In genomic region chr9:136720887-136721338, GRCh38 we compare ENCODE assay signal across 11 cellular contexts. TPM values are rescaled to one million over a fixed set of nuclear protein-coding genes. Genes with fewer than 3 reads are reported as not detected.
DNase-seq lines count a peak whose midpoint lies in the region; ATAC-seq and TF ChIP-seq lines count a peak whose summit lies in the region.
"Had no signal": no experiment of that assay in that cellular context is flagged by ENCODE, and none has a peak within 500 bp of the region (broad histone marks: within the 10 kb centered on the region; RNA-seq: fewer than 3 reads in every experiment).

No MANE protein-coding gene starts in this region.

- peaks cover 24 to 38% of the 10 kb centered on the region in 2 donors for H3K36me3 Mint-ChIP-seq in CD14-positive monocyte
- H3K36me3 Mint-ChIP-seq in activated T-helper 17 cell treated with anti-CD3 and anti-CD28 coated beads, Interleukin-2, amount 50 U/mL, for 72 hours (ENCODE audit: low read depth) = peaks cover 36% of the 10 kb centered on the region

- H3K4me1 Mint-ChIP-seq in CD14-positive monocyte = peaks cover 22% of the 10 kb centered on the region
- H3K4me1 Mint-ChIP-seq in activated T-helper 17 cell treated with anti-CD3 and anti-CD28 coated beads, Interleukin-2, amount 50 U/mL, for 72 hours = peaks cover 11% of the 10 kb centered on the region

- H3K4me1 ChIP-seq in lung (ENCODE audit: control insufficient read depth in 2 of 2, insufficient read depth in 2 of 2, low read length in 2 of 2) = peaks cover 0 to 23% of the 10 kb centered on the region in 2 donors

- peaks cover 5 to 29% (median 14%) of the 10 kb centered on the region in 3 donors for H3K27me3 Mint-ChIP-seq in CD14-positive monocyte (ENCODE audit: low read depth in 3 of 3)
- peaks cover 1% of the 10 kb centered on the region for H3K27me3 Mint-ChIP-seq in activated T-helper 17 cell treated with anti-CD3 and anti-CD28 coated beads, Interleukin-2, amount 50 U/mL, for 72 hours

- TF ChIP-seq CTCF in CD14-positive monocyte (IDR thresholded peaks at IDR 0.05) (no peak), lung (IDR thresholded peaks at IDR 0.05; ENCODE audit: control extremely low read depth, extremely low read depth) (no peak)

- 70 to 75% methylated on average over 11 to 12 of the region's 12 CpGs for WGBS in lung, 2 donors

- H3K9me3 ChIP-seq in lung (ENCODE audit: control insufficient read depth in 2 of 2, insufficient read depth in 1 of 2, low read length in 1 of 2) = no peaks in the 10 kb centered on the region
- H3K9me3 ChIP-seq: neutrophil had no signal

- H3K36me3 ChIP-seq in lung (ENCODE audit: control insufficient read depth in 2 of 2, insufficient read depth in 2 of 2, low read length in 2 of 2) = peaks cover 5 to 41% of the 10 kb centered on the region in 2 donors

- no peaks in the 10 kb centered on the region for H3K9me3 Mint-ChIP-seq in CD14-positive monocyte
- H3K9me3 Mint-ChIP-seq in activated T-helper 17 cell treated with anti-CD3 and anti-CD28 coated beads, Interleukin-2, amount 50 U/mL, for 72 hours = no peaks in the 10 kb centered on the region
- H3K9me3 Mint-ChIP-seq: activated CD8-positive, alpha-beta T cell treated with anti-CD3 and anti-CD28 coated beads for 36 hours; activated naive CD8-positive, alpha-beta T cell treated with anti-CD3 and anti-CD28 coated beads for 36 hours; effector memory CD8-positive, alpha-beta T cell had no signal

- no peak overlapping the region for H3K4me3 ChIP-seq in lung

- no peak for ATAC-seq in activated T-helper 17 cell treated with anti-CD3 and anti-CD28 coated beads, Interleukin-2, amount 50 U/mL, for 72 hours (replicated peaks)
- ATAC-seq in lung (ENCODE audit: insufficient read depth, low FRiP score) = no peak
- ATAC-seq in GM18907 (IDR thresholded peaks at IDR 0.05; ENCODE audit: unreplicated experiment) = no peak
- ATAC-seq in HG03457 (IDR thresholded peaks at IDR 0.05; ENCODE audit: unreplicated experiment) = no peak
- ATAC-seq: activated CD8-positive, alpha-beta T cell treated with anti-CD3 and anti-CD28 coated beads for 36 hours; effector memory CD8-positive, alpha-beta T cell had no signal

- intact Hi-C loops in CD14-positive monocyte (cut with micrococcal nuclease) = loop anchor here in 1 of 2 donors (10.0 kb wide), 1 partner anchor 236 kb away; the partner anchor contains the start of gene SEC16A

- H3K27me3 ChIP-seq in lung (ENCODE audit: control insufficient read depth, insufficient read depth) = no peaks in the 10 kb centered on the region

- H3K4me3 Mint-ChIP-seq in CD14-positive monocyte = no peak overlapping the region
- no peak overlapping the region for H3K4me3 Mint-ChIP-seq in activated T-helper 17 cell treated with anti-CD3 and anti-CD28 coated beads, Interleukin-2, amount 50 U/mL, for 72 hours
- H3K4me3 Mint-ChIP-seq: activated CD8-positive, alpha-beta T cell treated with anti-CD3 and anti-CD28 coated beads for 36 hours; activated naive CD8-positive, alpha-beta T cell treated with anti-CD3 and anti-CD28 coated beads for 36 hours; effector memory CD8-positive, alpha-beta T cell had no signal

- no peak for DNase-seq in CD14-positive monocyte (ENCODE audit: low spot score)
- no peak for DNase-seq in lung (ENCODE audit: low spot score)
- DNase-seq in SK-N-DZ (ENCODE audit: low spot score) = no peak
- DNase-seq: activated CD8-positive, alpha-beta T cell treated with anti-CD3 and anti-CD28 coated beads for 36 hours; activated naive CD8-positive, alpha-beta T cell treated with anti-CD3 and anti-CD28 coated beads for 36 hours; effector memory CD8-positive, alpha-beta T cell had no signal

- peak overlapping the region; percentile 43 to 79 for H3K27ac ChIP-seq in lung (ENCODE audit: low read depth in 1 of 2, low read length in 1 of 2)
- H3K27ac ChIP-seq: neutrophil had no signal

- H3K27ac Mint-ChIP-seq in CD14-positive monocyte = peak overlapping the region in 4 of 7 donors; percentile 8 to 80 (median 44)
- peak overlapping the region; percentile 46 for H3K27ac Mint-ChIP-seq in activated T-helper 17 cell treated with anti-CD3 and anti-CD28 coated beads, Interleukin-2, amount 50 U/mL, for 72 hours
- H3K27ac Mint-ChIP-seq: activated CD8-positive, alpha-beta T cell treated with anti-CD3 and anti-CD28 coated beads for 36 hours; activated naive CD8-positive, alpha-beta T cell treated with anti-CD3 and anti-CD28 coated beads for 36 hours had no signal

RNA-seq across cellular contexts. Expression of gene DIPK1B, which starts 8.5 kb away (rescaled TPM):
- under 1 TPM in 1 of 2 donors, not detected in 1; 0.10 TPM for polyA plus RNA-seq in CD14-positive monocyte
- not detected for total RNA-seq in activated T-helper 17 cell treated with anti-CD3 and anti-CD28 coated beads, Interleukin-2, amount 50 U/mL, for 72 hours
- 10 to 100 TPM; 14.5 to 26.7 TPM for total RNA-seq in lung
- polyA plus RNA-seq in lung = 10 to 100 TPM; 12.5 to 13.3 TPM
- 78.9 and 87.2 TPM in 2 replicates for polyA plus RNA-seq in SK-N-DZ (2014; cell fraction: cytosol; rRNA removed)
- polyA plus RNA-seq in SK-N-DZ (2014; cell fraction: nucleus; rRNA removed) = 150 and 195 TPM in 2 replicates

RNA-seq across cellular contexts. Expression of gene LCN10, which starts 21.8 kb away (rescaled TPM):
- polyA plus RNA-seq in CD14-positive monocyte = not detected
- total RNA-seq in activated T-helper 17 cell treated with anti-CD3 and anti-CD28 coated beads, Interleukin-2, amount 50 U/mL, for 72 hours = 1 to 10 TPM; 1.0 to 1.8 TPM
- 1 to 10 TPM in 1 of 2 donors, not detected in 1; 4.7 TPM for total RNA-seq in lung
- 1 to 10 TPM in 1 of 2 donors, under 1 TPM in 1; 0.72 to 6.4 TPM for polyA plus RNA-seq in lung
- polyA plus RNA-seq in SK-N-DZ (2014; cell fraction: cytosol; rRNA removed) = 0.12 and 0.60 TPM in 2 replicates
- 0.13 TPM in 1 of 2 replicates, not detected in the other for polyA plus RNA-seq in SK-N-DZ (2014; cell fraction: nucleus; rRNA removed)

RNA-seq across cellular contexts. Expression of gene LCN6, which starts 27.4 kb away (rescaled TPM):
- not detected for polyA plus RNA-seq in CD14-positive monocyte
- not detected for total RNA-seq in activated T-helper 17 cell treated with anti-CD3 and anti-CD28 coated beads, Interleukin-2, amount 50 U/mL, for 72 hours
- total RNA-seq in lung = 1 to 10 TPM in 1 of 2 donors, not detected in 1; 8.6 TPM
- 10 to 100 TPM in 1 of 2 donors, 1 to 10 TPM in 1; 1.4 to 12.3 TPM for polyA plus RNA-seq in lung
- polyA plus RNA-seq in SK-N-DZ (2014; cell fraction: cytosol; rRNA removed) = not detected in 2 replicates
- polyA plus RNA-seq in SK-N-DZ (2014; cell fraction: nucleus; rRNA removed) = not detected in 2 replicates
- total RNA-seq: activated CD8-positive, alpha-beta T cell treated with anti-CD3 and anti-CD28 coated beads for 36 hours; activated naive CD8-positive, alpha-beta T cell treated with anti-CD3 and anti-CD28 coated beads for 36 hours; H7 had no signal

RNA-seq across cellular contexts. Expression of gene AGPAT2, which starts 33.7 kb away (rescaled TPM):
- 100 to 1,000 TPM; 116 to 139 TPM for polyA plus RNA-seq in CD14-positive monocyte
- total RNA-seq in activated T-helper 17 cell treated with anti-CD3 and anti-CD28 coated beads, Interleukin-2, amount 50 U/mL, for 72 hours = 10 to 100 TPM; 14.6 to 15.6 TPM
- total RNA-seq in lung = 100 to 1,000 TPM in 1 of 2 donors, 10 to 100 TPM in 1; 81.7 to 184 TPM
- 100 to 1,000 TPM; 169 to 277 TPM for polyA plus RNA-seq in lung
- 0.70 and 1.1 TPM in 2 replicates for polyA plus RNA-seq in SK-N-DZ (2014; cell fraction: cytosol; rRNA removed)
- 0.12 and 0.54 TPM in 2 replicates for polyA plus RNA-seq in SK-N-DZ (2014; cell fraction: nucleus; rRNA removed)

RNA-seq across cellular contexts. Expression of gene LCN8, which starts 37.1 kb away (rescaled TPM):
- polyA plus RNA-seq in CD14-positive monocyte (not detected), lung (not detected)
- total RNA-seq in activated T-helper 17 cell treated with anti-CD3 and anti-CD28 coated beads, Interleukin-2, amount 50 U/mL, for 72 hours = not detected
- total RNA-seq in lung = under 1 TPM in 1 of 2 donors, not detected in 1; 0.11 TPM
- polyA plus RNA-seq in SK-N-DZ (2014; cell fraction: cytosol; rRNA removed) = not detected in 2 replicates
- polyA plus RNA-seq in SK-N-DZ (2014; cell fraction: nucleus; rRNA removed) = not detected in 2 replicates
- total RNA-seq: activated CD8-positive, alpha-beta T cell treated with anti-CD3 and anti-CD28 coated beads for 36 hours; activated naive CD8-positive, alpha-beta T cell treated with anti-CD3 and anti-CD28 coated beads for 36 hours; H7 had no signal

Comparison
In these comparisons a context has a peak if more than half of its experiments do, and no peak if none do; other contexts are left out.
1. RNA of gene DIPK1B, which starts 8.5 kb away (total RNA-seq): 14.5 to 26.7 TPM in lung; not detected in activated T-helper 17 cell treated with anti-CD3 and anti-CD28 coated beads, Interleukin-2, amount 50 U/mL, for 72 hours; every median in the first group is over 10 times any median in the second.